Comparison of ENCODE assay signal across 24 cellular contexts in the genomic region with DNA sequence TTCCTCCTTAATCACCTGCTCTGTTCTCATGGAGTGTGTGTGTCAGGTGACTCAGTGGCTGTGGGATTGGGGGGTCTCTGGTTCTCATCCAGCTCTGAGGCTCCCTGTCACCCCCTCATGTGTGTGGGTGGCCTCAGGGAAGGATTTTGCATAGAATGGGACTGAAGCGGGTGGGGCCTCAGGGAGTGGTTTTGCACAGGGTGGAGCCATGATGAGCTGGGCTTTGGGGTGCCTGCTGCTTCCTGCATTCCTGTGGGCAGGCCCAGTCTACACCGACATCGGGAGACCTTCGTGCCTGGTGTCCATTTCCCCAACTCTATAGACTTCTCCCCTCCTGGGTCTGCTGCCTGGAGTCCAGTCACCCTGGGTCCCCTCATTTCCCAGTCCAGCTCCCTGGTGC.
"Had no signal": no experiment of that assay in that cellular context is flagged by ENCODE, and none has a peak within 500 bp of the region (broad histone marks: within the 10 kb centered on the region; RNA-seq: fewer than 3 reads in every experiment).

No MANE protein-coding gene starts in this region.

- H3K27ac Mint-ChIP-seq: activated CD4-positive, alpha-beta memory T cell treated with anti-CD3 and anti-CD28 coated beads, Interleukin-2, amount 10 ng/mL, durations not matched to agents 7 days and 5 days; activated CD4-positive, alpha-beta T cell treated with anti-CD3 and anti-CD28 coated beads for 36 hours; activated naive CD4-positive, alpha-beta T cell treated with anti-CD3 and anti-CD28 coated beads, Interleukin-2, amount 10 ng/mL, durations not matched to agents 7 days and 5 days; activated naive CD8-positive, alpha-beta T cell treated with anti-CD3 and anti-CD28 coated beads for 36 hours; activated T-helper 17 cell treated with anti-CD3 and anti-CD28 coated beads, Interleukin-2, amount 50 U/mL, for 72 hours had no signal

- H3K27ac ChIP-seq: brain microvascular endothelial cell, cardiac muscle cell, Peyer's patch, SJSA1, WERI-Rb-1 had no signal

- H3K36me3 ChIP-seq: brain microvascular endothelial cell, cardiac muscle cell, Peyer's patch, SJSA1, WERI-Rb-1 had no signal

- H3K27me3 ChIP-seq: cardiac muscle cell, Peyer's patch, SJSA1 had no signal

- H3K4me1 Mint-ChIP-seq: activated naive CD4-positive, alpha-beta T cell treated with anti-CD3 and anti-CD28 coated beads, Interleukin-2, amount 10 ng/mL, durations not matched to agents 7 days and 5 days had no signal

- DNase-seq: activated CD4-positive, alpha-beta memory T cell treated with anti-CD3 and anti-CD28 coated beads, Interleukin-2, amount 10 ng/mL, durations not matched to agents 7 days and 5 days; activated CD4-positive, alpha-beta T cell treated with anti-CD3 and anti-CD28 coated beads for 36 hours; activated CD4-positive, alpha-beta T cell treated with anti-CD3 and anti-CD28 coated beads, Interleukin-2, amount 50 U/mL, for 1 hour; activated gamma-delta T cell treated with Interleukin-2 at 50 U/mL for 16 hours; activated naive CD4-positive, alpha-beta T cell treated with anti-CD3 and anti-CD28 coated beads, Interleukin-2, amount 10 ng/mL, durations not matched to agents 7 days and 5 days; activated naive CD8-positive, alpha-beta T cell treated with anti-CD3 and anti-CD28 coated beads for 36 hours; activated T-cell treated with anti-CD3 and anti-CD28 coated beads for 4 hours; activated T-cell treated with anti-CD3 and anti-CD28 coated beads, Interleukin-2, amount 50 U/mL, for 48 hours; brain microvascular endothelial cell; Karpas-422; MM.1S; NCI-H1105; NCI-H1436; NCI-H1694 treated with DMSO at 0.1 percent for 48 hours; NCI-H2029 treated with DMSO at 0.1 percent for 48 hours; NCI-H510A treated with DMSO at 0.1 percent for 48 hours; NCI-H69; Peyer's patch; SHP77; T-helper 1 cell; WERI-Rb-1 had no signal

- H3K4me1 ChIP-seq: Peyer's patch, SJSA1 had no signal

- H3K4me3 ChIP-seq: cardiac muscle cell, Peyer's patch, SJSA1 had no signal

- H3K4me3 Mint-ChIP-seq: activated CD4-positive, alpha-beta memory T cell treated with anti-CD3 and anti-CD28 coated beads, Interleukin-2, amount 10 ng/mL, durations not matched to agents 7 days and 5 days; activated CD4-positive, alpha-beta T cell treated with anti-CD3 and anti-CD28 coated beads for 36 hours; activated naive CD4-positive, alpha-beta T cell treated with anti-CD3 and anti-CD28 coated beads, Interleukin-2, amount 10 ng/mL, durations not matched to agents 7 days and 5 days; activated naive CD8-positive, alpha-beta T cell treated with anti-CD3 and anti-CD28 coated beads for 36 hours; activated T-helper 17 cell treated with anti-CD3 and anti-CD28 coated beads, Interleukin-2, amount 50 U/mL, for 72 hours had no signal
